3 cellular contexts compared by ENCODE assay signal in the genomic region with DNA sequence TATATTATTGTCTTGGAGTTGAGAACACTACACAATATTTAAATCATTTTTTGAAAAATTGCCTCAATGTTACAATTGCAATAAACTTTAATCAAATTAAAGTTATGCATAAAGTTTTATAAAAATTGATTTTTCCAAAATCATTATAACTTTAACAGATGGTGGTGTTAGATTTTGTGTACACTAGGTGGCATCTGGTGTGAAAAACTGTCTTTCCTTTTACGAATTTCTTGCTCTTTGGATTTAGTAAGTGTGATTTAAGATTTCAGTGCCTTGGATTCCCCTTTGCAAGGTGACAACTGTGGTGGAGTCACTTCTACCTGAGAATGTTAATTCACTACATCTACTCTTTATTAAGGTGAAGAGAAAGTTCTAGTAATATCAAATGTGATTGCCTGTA.
TF ChIP-seq lines count a peak whose summit lies in the region.

No MANE protein-coding gene starts in this region.

TF ChIP-seq in A549, 52 proteins besides CTCF, POLR2A, EP300 and RAD21:
- TF ChIP-seq SMC3 (IDR thresholded peaks at IDR 0.05): peak; percentile 77
- TF ChIP-seq, protein P1, sequence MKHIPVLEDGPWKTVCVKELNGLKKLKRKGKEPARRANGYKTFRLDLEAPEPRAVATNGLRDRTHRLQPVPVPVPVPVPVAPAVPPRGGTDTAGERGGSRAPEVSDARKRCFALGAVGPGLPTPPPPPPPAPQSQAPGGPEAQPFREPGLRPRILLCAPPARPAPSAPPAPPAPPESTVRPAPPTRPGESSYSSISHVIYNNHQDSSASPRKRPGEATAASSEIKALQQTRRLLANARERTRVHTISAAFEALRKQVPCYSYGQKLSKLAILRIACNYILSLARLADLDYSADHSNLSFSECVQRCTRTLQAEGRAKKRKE (CRISPR knock-in tag; IDR thresholded peaks at IDR 0.05; ENCODE audit: low read depth): no peak
- TF ChIP-seq TFCP2L1 (CRISPR knock-in tag; IDR thresholded peaks at IDR 0.05): no peak

TF ChIP-seq in IMR-90, 13 proteins besides CTCF, POLR2A, EP300 and RAD21:
- TF ChIP-seq, protein P2, sequence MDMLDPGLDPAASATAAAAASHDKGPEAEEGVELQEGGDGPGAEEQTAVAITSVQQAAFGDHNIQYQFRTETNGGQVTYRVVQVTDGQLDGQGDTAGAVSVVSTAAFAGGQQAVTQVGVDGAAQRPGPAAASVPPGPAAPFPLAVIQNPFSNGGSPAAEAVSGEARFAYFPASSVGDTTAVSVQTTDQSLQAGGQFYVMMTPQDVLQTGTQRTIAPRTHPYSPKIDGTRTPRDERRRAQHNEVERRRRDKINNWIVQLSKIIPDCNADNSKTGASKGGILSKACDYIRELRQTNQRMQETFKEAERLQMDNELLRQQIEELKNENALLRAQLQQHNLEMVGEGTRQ (IDR thresholded peaks at IDR 0.05; ENCODE audit: low read depth, low read length): no peak
- TF ChIP-seq SMC3 (IDR thresholded peaks at IDR 0.05; ENCODE audit: low read depth, low read length): peak; percentile 20; the same call in 1 of the 2 replicates
TF ChIP-seq in IMR-90: peak in this region for 1.

TF ChIP-seq in K562, 482 proteins besides CTCF, POLR2A, EP300 and RAD21:
- TF ChIP-seq MYC (IDR thresholded peaks at IDR 0.05; ENCODE audit: low read depth, low read length) (no peak), MYC (CRISPR knock-in tag; IDR thresholded peaks at IDR 0.05; ENCODE audit: borderline replicate concordance, low read depth) (no peak)
- TF ChIP-seq, protein P3, sequence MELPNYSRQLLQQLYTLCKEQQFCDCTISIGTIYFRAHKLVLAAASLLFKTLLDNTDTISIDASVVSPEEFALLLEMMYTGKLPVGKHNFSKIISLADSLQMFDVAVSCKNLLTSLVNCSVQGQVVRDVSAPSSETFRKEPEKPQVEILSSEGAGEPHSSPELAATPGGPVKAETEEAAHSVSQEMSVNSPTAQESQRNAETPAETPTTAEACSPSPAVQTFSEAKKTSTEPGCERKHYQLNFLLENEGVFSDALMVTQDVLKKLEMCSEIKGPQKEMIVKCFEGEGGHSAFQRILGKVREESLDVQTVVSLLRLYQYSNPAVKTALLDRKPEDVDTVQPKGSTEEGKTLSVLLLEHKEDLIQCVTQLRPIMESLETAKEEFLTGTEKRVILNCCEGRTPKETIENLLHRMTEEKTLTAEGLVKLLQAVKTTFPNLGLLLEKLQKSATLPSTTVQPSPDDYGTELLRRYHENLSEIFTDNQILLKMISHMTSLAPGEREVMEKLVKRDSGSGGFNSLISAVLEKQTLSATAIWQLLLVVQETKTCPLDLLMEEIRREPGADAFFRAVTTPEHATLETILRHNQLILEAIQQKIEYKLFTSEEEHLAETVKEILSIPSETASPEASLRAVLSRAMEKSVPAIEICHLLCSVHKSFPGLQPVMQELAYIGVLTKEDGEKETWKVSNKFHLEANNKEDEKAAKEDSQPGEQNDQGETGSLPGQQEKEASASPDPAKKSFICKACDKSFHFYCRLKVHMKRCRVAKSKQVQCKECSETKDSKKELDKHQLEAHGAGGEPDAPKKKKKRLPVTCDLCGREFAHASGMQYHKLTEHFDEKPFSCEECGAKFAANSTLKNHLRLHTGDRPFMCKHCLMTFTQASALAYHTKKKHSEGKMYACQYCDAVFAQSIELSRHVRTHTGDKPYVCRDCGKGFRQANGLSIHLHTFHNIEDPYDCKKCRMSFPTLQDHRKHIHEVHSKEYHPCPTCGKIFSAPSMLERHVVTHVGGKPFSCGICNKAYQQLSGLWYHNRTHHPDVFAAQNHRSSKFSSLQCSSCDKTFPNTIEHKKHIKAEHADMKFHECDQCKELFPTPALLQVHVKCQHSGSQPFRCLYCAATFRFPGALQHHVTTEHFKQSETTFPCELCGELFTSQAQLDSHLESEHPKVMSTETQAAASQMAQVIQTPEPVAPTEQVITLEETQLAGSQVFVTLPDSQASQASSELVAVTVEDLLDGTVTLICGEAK (IDR thresholded peaks at IDR 0.05): peak; percentile 45; the same call in 1 of the 2 replicates
- TF ChIP-seq, protein P3 (CRISPR knock-in tag; IDR thresholded peaks at IDR 0.05): no peak
